Comparison of ENCODE assay signal across 9 cellular contexts in genomic region chr11:62337682-62338181, GRCh38. TPM values are rescaled to one million over a fixed set of nuclear protein-coding genes. Genes with fewer than 3 reads are reported as not detected.
DNase-seq lines count a peak whose midpoint lies in the region; ATAC-seq, FAIRE-seq and TF ChIP-seq lines count a peak whose summit lies in the region.
"Had no signal": no experiment of that assay in that cellular context is flagged by ENCODE, and none has a peak within 500 bp of the region (broad histone marks: within the 10 kb centered on the region; RNA-seq: fewer than 3 reads in every experiment).

No MANE protein-coding gene starts in this region.

- peaks cover 4% of the 10 kb centered on the region for H3K4me1 ChIP-seq in GM12878 (ENCODE audit: control insufficient read depth, insufficient read depth, low read length)
- peaks cover 4% of the 10 kb centered on the region for H3K4me1 ChIP-seq in smooth muscle cell (ENCODE audit: low read depth)

- no peaks in the 10 kb centered on the region for H3K36me3 Mint-ChIP-seq in activated naive CD4-positive, alpha-beta T cell treated with anti-CD3 and anti-CD28 coated beads for 36 hours (ENCODE audit: low read depth)

- BruUV-seq in GM12878 (replicated peaks; lab: Mats Ljungman, UMichigan) = no TSS peak

- intact Hi-C loops in activated naive CD4-positive, alpha-beta T cell treated with anti-CD3 and anti-CD28 coated beads for 36 hours (cut with micrococcal nuclease) = no loop called here
- intact Hi-C loops in GM12878 (cut with micrococcal nuclease; ENCODE audit: unreplicated experiment) = no loop called here

- DNase-seq in activated naive CD4-positive, alpha-beta T cell treated with anti-CD3 and anti-CD28 coated beads for 36 hours = peak; percentile 13
- no peak for DNase-seq in activated naive CD4-positive, alpha-beta T cell treated with Interleukin-2 at 50 U/mL for 16 hours
- DNase-seq in NCI-H2227 treated with DMSO at 0.1 percent for 48 hours (lab: John Stamatoyannopoulos, UW) (peak; percentile 62), GM12878 (ENCODE audit: low read depth, low spot score) (no peak), inferior parietal cortex (ENCODE audit: extremely low spot score) (peak; percentile 26), smooth muscle cell (lab: John Stamatoyannopoulos, UW; ENCODE audit: unreplicated experiment) (no peak), OCI-M2 (lab: John Stamatoyannopoulos, UW; ENCODE audit: unreplicated experiment) (no peak)

- H4K20me1 ChIP-seq in GM12878 (ENCODE audit: control insufficient read depth, insufficient read depth) (no peaks in the 10 kb centered on the region), smooth muscle cell (ENCODE audit: low read depth) (no peaks in the 10 kb centered on the region)

- H3K79me2 ChIP-seq in GM12878 (ENCODE audit: control insufficient read depth, insufficient read depth, low read length) (no peaks in the 10 kb centered on the region), smooth muscle cell (ENCODE audit: low read depth) (no peaks in the 10 kb centered on the region)

- H3K27me3 ChIP-seq in GM12878 (replicated peaks in 1 of 2; ENCODE audit: control insufficient read depth in 2 of 2, insufficient read depth in 2 of 2, low read length in 1 of 2) (peaks cover 0 to 4% of the 10 kb centered on the region in 2 experiments; a peak in 2 of 4 replicates), smooth muscle cell (ENCODE audit: low read depth) (peaks cover 36% of the 10 kb centered on the region)

- POLR2A ChIA-PET in GM12878 (lab: Charles Lee) = interaction anchor here (0.6 to 0.7 kb wide), 2 partner anchors 8 to 482 kb away, joined by 3 read pairs; no protein-coding TSS in a partner anchor

- no peaks in the 10 kb centered on the region for H3F3A ChIP-seq in smooth muscle cell (ENCODE audit: low read depth)

- RAD21 ChIA-PET in GM12878 (lab: Charles Lee; ENCODE audit: unreplicated experiment) = interaction anchor here (0.6 to 4.1 kb wide), 5 partner anchors 39 to 205 kb away, joined by 3 to 31 read pairs (median 4); no protein-coding TSS in a partner anchor

- peak overlapping the region; percentile 67 for H3K4me3 ChIP-seq in GM12878
- H3K4me3 ChIP-seq in smooth muscle cell = peak overlapping the region; percentile 70

- no peaks in the 10 kb centered on the region for H3K9me3 Mint-ChIP-seq in activated naive CD4-positive, alpha-beta T cell treated with anti-CD3 and anti-CD28 coated beads for 36 hours

- peak; percentile 67 for ATAC-seq in GM12878
- ATAC-seq in HG02678 (IDR thresholded peaks at IDR 0.05; ENCODE audit: unreplicated experiment) = no peak

- no peak for FAIRE-seq in GM12878 (lab: Jason Lieb, UNC)

- CTCF ChIA-PET in activated naive CD4-positive, alpha-beta T cell treated with anti-CD3 and anti-CD28 coated beads for 36 hours (lab: Charles Lee) = interaction anchor here (0.8 to 4.2 kb wide), 7 partner anchors 9 to 138 kb away, joined by 3 to 24 read pairs (median 4); no protein-coding TSS in a partner anchor
- CTCF ChIA-PET in GM12878 (lab: Yijun Ruan, JAX) = interaction anchor here (0.9 to 4.8 kb wide), 15 partner anchors 15 to 319 kb away, joined by 3 to 98 read pairs (median 4); no protein-coding TSS in a partner anchor

- TF ChIP-seq EP300 in GM12878 (IDR thresholded peaks at IDR 0.05; ENCODE audit: borderline replicate concordance in 1 of 2, control insufficient read depth in 1 of 2, low read depth in 2 of 2, low read length in 2 of 2) = no peak

- H3K27ac Mint-ChIP-seq in activated naive CD4-positive, alpha-beta T cell treated with anti-CD3 and anti-CD28 coated beads for 36 hours = no peak overlapping the region

- peak overlapping the region; percentile 97 for H3K4me2 ChIP-seq in GM12878 (ENCODE audit: control insufficient read depth, insufficient read depth)
- H3K4me2 ChIP-seq in smooth muscle cell = peak overlapping the region; percentile 86

- peak overlapping the region; percentile 83 for H3K4me3 Mint-ChIP-seq in activated naive CD4-positive, alpha-beta T cell treated with anti-CD3 and anti-CD28 coated beads for 36 hours

- no peak for TF ChIP-seq RAD21 in GM12878 (IDR thresholded peaks at IDR 0.05; ENCODE audit: insufficient read depth, low read depth, low read length)

- peaks cover 9% of the 10 kb centered on the region for H3K4me1 Mint-ChIP-seq in activated naive CD4-positive, alpha-beta T cell treated with anti-CD3 and anti-CD28 coated beads for 36 hours (ENCODE audit: low read depth)

- H3K9me3 ChIP-seq in GM12878 (replicated peaks; ENCODE audit: control insufficient read depth, insufficient read depth, low read length) (no peaks in the 10 kb centered on the region), smooth muscle cell (replicated peaks; ENCODE audit: low read depth) (no peaks in the 10 kb centered on the region)

- 5% methylated on average over 50 of the region's 50 CpGs for WGBS in GM12878 (ENCODE audit: insufficient coverage, insufficient replicate concordance, low lambda C conversion rate, missing lambda C conversion rate)
- 1% methylated on average over 43 of the region's 50 CpGs for WGBS in smooth muscle cell (ENCODE audit: low lambda C conversion rate)

- TF ChIP-seq CTCF in GM12878 (IDR thresholded peaks at IDR 0.05 in 2 of 3, conservative IDR thresholded peaks at IDR 0.05 in 1 of 3; ENCODE audit: control insufficient read depth in 2 of 3, extremely low read depth in 1 of 3, insufficient read depth in 1 of 3, low read depth in 3 of 3, low read length in 3 of 3) (no peak), smooth muscle cell (IDR thresholded peaks at IDR 0.05; ENCODE audit: borderline replicate concordance, insufficient read depth, poor library complexity, severe bottlenecking) (no peak)

- peaks cover 7% of the 10 kb centered on the region for H3K27me3 Mint-ChIP-seq in activated naive CD4-positive, alpha-beta T cell treated with anti-CD3 and anti-CD28 coated beads for 36 hours (ENCODE audit: low read depth)

- H2AFZ ChIP-seq in GM12878 (ENCODE audit: control insufficient read depth, low read depth, low read length) = peak overlapping the region; percentile 89
- H2AFZ ChIP-seq in smooth muscle cell (ENCODE audit: low read depth) = peak overlapping the region; percentile 92

- SMC1A ChIA-PET in GM12878 (lab: Charles Lee; ENCODE audit: uncharacterized antibody, unreplicated experiment) = interaction anchor here (0.6 to 4.5 kb wide), 4 partner anchors 15 to 42 kb away, joined by 3 to 70 read pairs (median 4); no protein-coding TSS in a partner anchor

- H3K27ac ChIP-seq in GM12878 (ENCODE audit: control insufficient read depth, insufficient read depth) (no peak overlapping the region), smooth muscle cell (ENCODE audit: low read depth) (no peak overlapping the region)

- in situ Hi-C loops in GM12878 (cut with MboI) = no loop called here

- H3K9ac ChIP-seq in GM12878 (ENCODE audit: control insufficient read depth, insufficient read depth, low read length) (peak overlapping the region; percentile 44; the same call in 1 of the 2 replicates), smooth muscle cell (ENCODE audit: low read depth) (peak overlapping the region; percentile 21)

- H3K36me3 ChIP-seq in GM12878 (ENCODE audit: control insufficient read depth in 2 of 2, insufficient read depth in 2 of 2, low read length in 1 of 2) (no peaks in the 10 kb centered on the region), smooth muscle cell (ENCODE audit: low read depth) (no peaks in the 10 kb centered on the region)

- no peak for TF ChIP-seq POLR2A in GM12878 (IDR thresholded peaks at IDR 0.05; ENCODE audit: low read depth, low read length)

RNA-seq across cellular contexts. Expression of gene ASRGL1, which starts 0.5 kb away (rescaled TPM):
- 10 to 100 TPM in 1 of 2 experiments, 1 to 10 TPM in 1; 9.5 to 11.6 TPM for total RNA-seq in activated naive CD4-positive, alpha-beta T cell treated with anti-CD3 and anti-CD28 coated beads for 36 hours
- total RNA-seq in GM12878 (2013; cell fraction: nucleolus; rRNA removed) = 4.5 and 4.6 TPM in 2 replicates
- 4.9 and 5.8 TPM in 2 replicates for total RNA-seq in GM12878 (2014; rRNA removed)
- total RNA-seq in GM12878 (2014; rRNA removed; fragmentation: Illumina TruSeq; extraction: Trizol) = 2.9 and 3.4 TPM in 2 replicates
- 4.5 and 5.8 TPM in 2 replicates for total RNA-seq in GM12878 (2021)
- 0.42 TPM for polyA plus RNA-seq in GM12878 (2011; ENCODE audit: low read depth)
- 23.3 and 24.5 TPM in 2 replicates for polyA plus RNA-seq in GM12878 (2011; rRNA removed)
- polyA plus RNA-seq in GM12878 (2011; cell fraction: cytosol; rRNA removed) = 23.1 and 23.3 TPM in 2 replicates
- polyA plus RNA-seq in GM12878 (2011; cell fraction: nucleus; rRNA removed) = 20.0 and 30.4 TPM in 2 replicates
- 1.5 and 1.9 TPM in 2 replicates for polyA plus RNA-seq in GM12878 (2012)
- polyA plus RNA-seq in GM12878 (2014; fragmentation: Illumina TruSeq; extraction: Trizol) = 2.7 and 2.9 TPM in 2 replicates
- polyA plus RNA-seq in GM12878 (2014; fragmentation: Nextera tagmentation; extraction: Ambion mirVana) = 1 to 10 TPM in 1 of 2 experiments, under 1 TPM in 1; 0.97 to 1.9 TPM
- polyA plus RNA-seq in GM12878 (2014; rRNA removed) = 3.9 and 5.7 TPM in 2 replicates
- 10 to 100 TPM; 10.5 to 12.4 TPM for polyA plus RNA-seq in GM12878 (2016; fragmentation: Nextera tagmentation; extraction: Ambion mirVana)
- 8.1 and 11.4 TPM in 2 replicates for polyA minus RNA-seq in GM12878 (2011; rRNA and poly(A)+ RNA removed)
- polyA minus RNA-seq in GM12878 (2011; cell fraction: cytosol; rRNA and poly(A)+ RNA removed) = 2.9 and 3.3 TPM in 2 replicates
- polyA minus RNA-seq in GM12878 (2011; cell fraction: nucleus; rRNA and poly(A)+ RNA removed) = 3.9 and 6.8 TPM in 2 replicates
- total RNA-seq in smooth muscle cell = 0.22 and 1.4 TPM in 2 replicates
- 0.97 and 2.8 TPM in 2 replicates for polyA plus RNA-seq in smooth muscle cell

RNA-seq across cellular contexts. Expression of gene SCGB1D4, which starts 38.9 kb away (rescaled TPM):
- total RNA-seq in activated naive CD4-positive, alpha-beta T cell treated with anti-CD3 and anti-CD28 coated beads for 36 hours = not detected
- total RNA-seq in GM12878 (2013; cell fraction: nucleolus; rRNA removed) = not detected in 2 replicates
- total RNA-seq in GM12878 (2014; rRNA removed) = not detected in 2 replicates
- total RNA-seq in GM12878 (2014; rRNA removed; fragmentation: Illumina TruSeq; extraction: Trizol) = not detected in 2 replicates
- not detected in 2 replicates for total RNA-seq in GM12878 (2021)
- not detected for polyA plus RNA-seq in GM12878 (2011; ENCODE audit: low read depth)
- polyA plus RNA-seq in GM12878 (2011; rRNA removed) = not detected in 2 replicates
- not detected in 2 replicates for polyA plus RNA-seq in GM12878 (2011; cell fraction: cytosol; rRNA removed)
- not detected in 2 replicates for polyA plus RNA-seq in GM12878 (2011; cell fraction: nucleus; rRNA removed)
- not detected in 2 replicates for polyA plus RNA-seq in GM12878 (2012)
- polyA plus RNA-seq in GM12878 (2014; fragmentation: Illumina TruSeq; extraction: Trizol) = not detected in 2 replicates
- not detected for polyA plus RNA-seq in GM12878 (2014; fragmentation: Nextera tagmentation; extraction: Ambion mirVana)
- not detected in 2 replicates for polyA plus RNA-seq in GM12878 (2014; rRNA removed)
- polyA plus RNA-seq in GM12878 (2016; fragmentation: Nextera tagmentation; extraction: Ambion mirVana) = not detected
- polyA minus RNA-seq in GM12878 (2011; rRNA and poly(A)+ RNA removed) = not detected in 2 replicates
- polyA minus RNA-seq in GM12878 (2011; cell fraction: cytosol; rRNA and poly(A)+ RNA removed) = not detected in 2 replicates
- not detected in 2 replicates for polyA minus RNA-seq in GM12878 (2011; cell fraction: nucleus; rRNA and poly(A)+ RNA removed)
- not detected in 2 replicates for total RNA-seq in smooth muscle cell
- not detected in 2 replicates for polyA plus RNA-seq in smooth muscle cell
- total RNA-seq: glomerular endothelial cell had no signal

Comparison
In these comparisons a context has a peak if more than half of its experiments do, and no peak if none do; other contexts are left out.
1. DNase-seq: peak in activated naive CD4-positive, alpha-beta T cell treated with anti-CD3 and anti-CD28 coated beads for 36 hours (single experiment), NCI-H2227 treated with DMSO at 0.1 percent for 48 hours (single experiment) and inferior parietal cortex (single experiment); none in activated naive CD4-positive, alpha-beta T cell treated with Interleukin-2 at 50 U/mL for 16 hours (single experiment), GM12878 (single experiment), smooth muscle cell (single experiment) and OCI-M2 (single experiment).